ENCODE assay signal across 34 cellular contexts in the genomic region with DNA sequence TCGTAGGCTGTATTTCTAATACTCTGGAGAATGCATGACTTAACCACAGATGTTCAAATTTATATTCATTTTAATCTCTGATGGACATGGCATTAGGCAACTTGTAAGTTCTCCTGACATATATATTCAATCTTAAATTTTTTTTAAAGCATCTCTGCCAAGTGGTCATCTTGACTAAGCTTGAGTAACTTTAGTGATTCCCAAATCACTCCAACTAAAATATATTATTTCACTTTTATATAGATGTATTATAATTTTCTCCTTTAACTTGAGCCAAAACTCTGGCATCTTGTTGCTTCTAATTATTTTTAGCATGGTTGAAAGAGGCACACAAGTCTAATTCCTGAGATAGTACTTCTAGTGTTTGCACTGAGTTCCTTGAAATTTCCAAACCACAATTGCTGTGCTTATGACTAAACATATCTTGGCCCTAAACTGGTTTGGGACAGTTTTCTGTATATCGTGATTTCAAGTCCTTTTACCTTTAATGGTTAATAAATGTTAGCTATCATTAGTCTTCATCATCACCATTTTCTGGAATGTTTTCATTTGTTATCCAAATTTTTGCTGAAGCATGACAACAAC. TPM values are rescaled to one million over a fixed set of nuclear protein-coding genes. Genes with fewer than 3 reads are reported as not detected.
"Had no signal": no experiment of that assay in that cellular context is flagged by ENCODE, and none has a peak within 500 bp of the region (broad histone marks: within the 10 kb centered on the region; RNA-seq: fewer than 3 reads in every experiment).

No MANE protein-coding gene starts in this region.

- H3K27ac ChIP-seq: brain microvascular endothelial cell, coronary artery, dorsolateral prefrontal cortex, gastroesophageal sphincter, heart right ventricle had no signal

- H3K36me3 Mint-ChIP-seq: activated CD4-positive, alpha-beta memory T cell treated with anti-CD3 and anti-CD28 coated beads for 36 hours; activated CD8-positive, alpha-beta memory T cell treated with anti-CD3 and anti-CD28 coated beads, Interleukin-2, amount 10 ng/mL, durations not matched to agents 7 days and 5 days; activated naive CD4-positive, alpha-beta T cell treated with anti-CD3 and anti-CD28 coated beads, Interleukin-2, amount 10 ng/mL, durations not matched to agents 7 days and 5 days; activated naive CD4-positive, alpha-beta T cell treated with anti-CD3 and anti-CD28 coated beads, Interleukin-2, amount 50 U/mL, for 72 hours; activated naive CD8-positive, alpha-beta T cell treated with anti-CD3 and anti-CD28 coated beads, Interleukin-2, amount 10 ng/mL, durations not matched to agents 7 days and 5 days had no signal

- H3K9me3 Mint-ChIP-seq: activated CD4-positive, alpha-beta memory T cell treated with anti-CD3 and anti-CD28 coated beads for 36 hours; activated CD4-positive, alpha-beta T cell treated with anti-CD3 and anti-CD28 coated beads, Interleukin-2, amount 10 ng/mL, durations not matched to agents 24 days and 14 days; activated naive CD4-positive, alpha-beta T cell treated with anti-CD3 and anti-CD28 coated beads, Interleukin-2, amount 10 ng/mL, durations not matched to agents 7 days and 5 days; activated naive CD4-positive, alpha-beta T cell treated with anti-CD3 and anti-CD28 coated beads, Interleukin-2, amount 50 U/mL, for 72 hours; activated naive CD8-positive, alpha-beta T cell treated with anti-CD3 and anti-CD28 coated beads, Interleukin-2, amount 10 ng/mL, durations not matched to agents 7 days and 5 days; activated T-cell treated with anti-CD3 and anti-CD28 coated beads, Interleukin-2, amount 50 U/mL, for 72 hours; central memory CD8-positive, alpha-beta T cell; dendritic cell treated with granulocyte-macrophage colony-stimulating factor and Interleukin-4, amounts not matched to agents 40 ng/mL and 50 ng/mL, for 4 days; endodermal cell; T-helper 2 cell treated with Interferon-gamma antibody and Interleukin-4, amounts not matched to agents 5 μg/mL and 100 μg/mL, for 36 hours had no signal

- H3K4me3 Mint-ChIP-seq: activated CD4-positive, alpha-beta memory T cell treated with anti-CD3 and anti-CD28 coated beads for 36 hours; activated CD4-positive, alpha-beta T cell treated with anti-CD3 and anti-CD28 coated beads for 36 hours; activated CD4-positive, alpha-beta T cell treated with anti-CD3 and anti-CD28 coated beads, Interleukin-2, amount 10 ng/mL, durations not matched to agents 24 days and 14 days; activated CD8-positive, alpha-beta memory T cell treated with anti-CD3 and anti-CD28 coated beads, Interleukin-2, amount 10 ng/mL, durations not matched to agents 7 days and 5 days; activated CD8-positive, alpha-beta T cell treated with anti-CD3 and anti-CD28 coated beads, Interleukin-2, amount 10 ng/mL, durations not matched to agents 7 days and 5 days; activated naive CD4-positive, alpha-beta T cell treated with anti-CD3 and anti-CD28 coated beads, Interleukin-2, amount 10 ng/mL, durations not matched to agents 7 days and 5 days; activated naive CD8-positive, alpha-beta T cell treated with anti-CD3 and anti-CD28 coated beads, Interleukin-2, amount 10 ng/mL, durations not matched to agents 7 days and 5 days; activated T-cell treated with anti-CD3 and anti-CD28 coated beads, Interleukin-2, amount 50 U/mL, for 72 hours; central memory CD8-positive, alpha-beta T cell; dendritic cell treated with granulocyte-macrophage colony-stimulating factor and Interleukin-4, amounts not matched to agents 40 ng/mL and 50 ng/mL, for 4 days; endodermal cell; T-helper 17 cell; T-helper 2 cell treated with Interferon-gamma antibody and Interleukin-4, amounts not matched to agents 5 μg/mL and 100 μg/mL, for 36 hours had no signal

- H3K4me1 Mint-ChIP-seq: activated CD4-positive, alpha-beta T cell treated with anti-CD3 and anti-CD28 coated beads for 36 hours; activated CD4-positive, alpha-beta T cell treated with anti-CD3 and anti-CD28 coated beads, Interleukin-2, amount 10 ng/mL, durations not matched to agents 24 days and 14 days; activated CD8-positive, alpha-beta memory T cell treated with anti-CD3 and anti-CD28 coated beads, Interleukin-2, amount 10 ng/mL, durations not matched to agents 7 days and 5 days; activated naive CD4-positive, alpha-beta T cell treated with anti-CD3 and anti-CD28 coated beads, Interleukin-2, amount 10 ng/mL, durations not matched to agents 7 days and 5 days; central memory CD8-positive, alpha-beta T cell had no signal

- H3K4me1 ChIP-seq: gastroesophageal sphincter had no signal

- H3K36me3 ChIP-seq: brain microvascular endothelial cell, gastroesophageal sphincter, heart right ventricle had no signal

- DNase-seq: activated CD4-positive, alpha-beta memory T cell treated with anti-CD3 and anti-CD28 coated beads for 36 hours; activated CD4-positive, alpha-beta T cell treated with anti-CD3 and anti-CD28 coated beads for 36 hours; activated CD4-positive, alpha-beta T cell treated with anti-CD3 and anti-CD28 coated beads, Interleukin-2, amount 10 ng/mL, durations not matched to agents 24 days and 14 days; activated CD4-positive, CD25-positive, alpha-beta regulatory T cell; activated CD4-positive, CD25-positive, alpha-beta regulatory T cell treated with anti-CD3 and anti-CD28 coated beads, Interleukin-2, amount 50 U/mL, for 72 hours; activated CD8-positive, alpha-beta memory T cell treated with anti-CD3 and anti-CD28 coated beads, Interleukin-2, amount 10 ng/mL, durations not matched to agents 7 days and 5 days; activated CD8-positive, alpha-beta memory T cell treated with anti-CD3 and anti-CD28 coated beads, Interleukin-2, amount 50 U/mL, for 4 hours; activated CD8-positive, alpha-beta T cell treated with anti-CD3 and anti-CD28 coated beads, Interleukin-2, amount 10 ng/mL, durations not matched to agents 7 days and 5 days; activated gamma-delta T cell; activated naive CD4-positive, alpha-beta T cell; activated naive CD4-positive, alpha-beta T cell treated with anti-CD3 and anti-CD28 coated beads, Interleukin-2, amount 10 ng/mL, durations not matched to agents 7 days and 5 days; activated naive CD8-positive, alpha-beta T cell treated with anti-CD3 and anti-CD28 coated beads, Interleukin-2, amount 10 ng/mL, durations not matched to agents 7 days and 5 days; activated T-cell treated with anti-CD3 and anti-CD28 coated beads, Interleukin-2, amount 50 U/mL, for 1 hour; activated T-cell treated with anti-CD3 and anti-CD28 coated beads, Interleukin-2, amount 50 U/mL, for 72 hours; amygdala; aorta; brain microvascular endothelial cell; dorsolateral prefrontal cortex; effector memory CD4-positive, alpha-beta T cell; endodermal cell; foreskin melanocyte; heart right ventricle; T-helper 1 cell; T-helper 17 cell; T1000 had no signal

- H3K27me3 ChIP-seq: brain microvascular endothelial cell had no signal

- H3K27ac Mint-ChIP-seq: activated CD4-positive, alpha-beta memory T cell treated with anti-CD3 and anti-CD28 coated beads for 36 hours; activated CD4-positive, alpha-beta T cell treated with anti-CD3 and anti-CD28 coated beads for 36 hours; activated CD4-positive, alpha-beta T cell treated with anti-CD3 and anti-CD28 coated beads, Interleukin-2, amount 10 ng/mL, durations not matched to agents 24 days and 14 days; activated CD8-positive, alpha-beta memory T cell treated with anti-CD3 and anti-CD28 coated beads, Interleukin-2, amount 10 ng/mL, durations not matched to agents 7 days and 5 days; activated CD8-positive, alpha-beta T cell treated with anti-CD3 and anti-CD28 coated beads, Interleukin-2, amount 10 ng/mL, durations not matched to agents 7 days and 5 days; activated naive CD4-positive, alpha-beta T cell treated with anti-CD3 and anti-CD28 coated beads, Interleukin-2, amount 10 ng/mL, durations not matched to agents 7 days and 5 days; activated naive CD4-positive, alpha-beta T cell treated with anti-CD3 and anti-CD28 coated beads, Interleukin-2, amount 50 U/mL, for 72 hours; activated naive CD8-positive, alpha-beta T cell treated with anti-CD3 and anti-CD28 coated beads, Interleukin-2, amount 10 ng/mL, durations not matched to agents 7 days and 5 days; activated T-cell treated with anti-CD3 and anti-CD28 coated beads, Interleukin-2, amount 50 U/mL, for 72 hours; dendritic cell treated with granulocyte-macrophage colony-stimulating factor and Interleukin-4, amounts not matched to agents 40 ng/mL and 50 ng/mL, for 4 days; endodermal cell; T-helper 17 cell; T-helper 2 cell treated with Interferon-gamma antibody and Interleukin-4, amounts not matched to agents 5 μg/mL and 100 μg/mL, for 36 hours had no signal

- ATAC-seq: activated CD4-positive, alpha-beta T cell treated with anti-CD3 and anti-CD28 coated beads for 36 hours; activated CD8-positive, alpha-beta memory T cell treated with anti-CD3 and anti-CD28 coated beads, Interleukin-2, amount 10 ng/mL, durations not matched to agents 7 days and 5 days; activated CD8-positive, alpha-beta T cell treated with anti-CD3 and anti-CD28 coated beads, Interleukin-2, amount 10 ng/mL, durations not matched to agents 7 days and 5 days; activated naive CD4-positive, alpha-beta T cell treated with anti-CD3 and anti-CD28 coated beads, Interleukin-2, amount 50 U/mL, for 72 hours; activated T-cell treated with anti-CD3 and anti-CD28 coated beads, Interleukin-2, amount 50 U/mL, for 72 hours; esophagus mucosa; gastroesophageal sphincter; heart right ventricle; T-helper 17 cell had no signal

- FAIRE-seq: bronchial epithelial cell had no signal

- H3K4me3 ChIP-seq: coronary artery, dorsolateral prefrontal cortex, gastroesophageal sphincter, heart right ventricle had no signal

- H3K9me3 ChIP-seq: gastroesophageal sphincter, heart right ventricle had no signal

RNA-seq across cellular contexts. Expression of a gene that starts 8.4 kb away (rescaled TPM):
- total RNA-seq: activated CD4-positive, alpha-beta memory T cell treated with anti-CD3 and anti-CD28 coated beads for 36 hours; activated CD4-positive, alpha-beta T cell treated with anti-CD3 and anti-CD28 coated beads for 36 hours; activated CD4-positive, alpha-beta T cell treated with anti-CD3 and anti-CD28 coated beads, Interleukin-2, amount 10 ng/mL, durations not matched to agents 24 days and 14 days; activated CD8-positive, alpha-beta memory T cell treated with anti-CD3 and anti-CD28 coated beads for 36 hours; activated CD8-positive, alpha-beta memory T cell treated with anti-CD3 and anti-CD28 coated beads, Interleukin-2, amount 10 ng/mL, durations not matched to agents 7 days and 5 days; activated CD8-positive, alpha-beta T cell treated with anti-CD3 and anti-CD28 coated beads, Interleukin-2, amount 10 ng/mL, durations not matched to agents 7 days and 5 days; activated naive CD4-positive, alpha-beta T cell treated with anti-CD3 and anti-CD28 coated beads, Interleukin-2, amount 50 U/mL, for 72 hours; activated naive CD8-positive, alpha-beta T cell treated with anti-CD3 and anti-CD28 coated beads, Interleukin-2, amount 10 ng/mL, durations not matched to agents 7 days and 5 days; activated T-cell treated with anti-CD3 and anti-CD28 coated beads, Interleukin-2, amount 50 U/mL, for 72 hours; T-helper 17 cell had no signal
